35 cellular contexts compared by ENCODE assay signal in the genomic region with DNA sequence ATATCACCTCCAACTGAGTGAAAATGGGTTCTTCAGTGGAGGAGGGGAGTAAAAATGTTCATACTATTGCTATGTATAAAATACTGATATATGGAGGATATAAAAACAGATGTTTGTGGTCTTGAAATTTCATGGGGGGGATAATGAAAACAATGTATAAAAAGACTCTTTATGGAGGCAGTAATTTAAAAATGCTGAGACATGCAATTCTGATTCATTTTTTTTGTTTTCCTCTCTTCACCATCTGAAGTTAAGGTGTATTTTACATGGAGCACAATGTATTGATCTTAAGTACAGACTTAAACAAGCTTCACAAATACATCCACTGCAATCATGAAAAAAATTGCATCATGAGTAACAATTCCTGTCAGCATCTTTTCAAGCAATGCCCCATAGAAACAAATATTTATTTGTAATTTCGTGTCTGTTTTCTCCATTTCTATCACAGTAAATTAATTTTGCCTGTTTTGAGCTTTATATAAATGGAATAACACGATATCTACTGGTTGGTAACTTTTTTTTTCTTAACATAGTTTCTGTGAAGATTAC.
"Had no signal": no experiment of that assay in that cellular context is flagged by ENCODE, and none has a peak within 500 bp of the region (broad histone marks: within the 10 kb centered on the region; RNA-seq: fewer than 3 reads in every experiment).

No MANE protein-coding gene starts in this region.

- H3K4me1 ChIP-seq: ascending aorta, SJSA1 had no signal

- H3K27ac Mint-ChIP-seq: activated CD8-positive, alpha-beta T cell treated with anti-CD3 and anti-CD28 coated beads for 36 hours; activated naive CD8-positive, alpha-beta T cell treated with anti-CD3 and anti-CD28 coated beads for 36 hours; activated T-cell treated with anti-CD3 and anti-CD28 coated beads, Interleukin-2, amount 50 U/mL, for 72 hours; activated T-helper 17 cell treated with anti-CD3 and anti-CD28 coated beads, Interleukin-2, amount 50 U/mL, for 72 hours had no signal

- H3K4me3 Mint-ChIP-seq: activated CD8-positive, alpha-beta T cell treated with anti-CD3 and anti-CD28 coated beads for 36 hours; activated naive CD8-positive, alpha-beta T cell treated with anti-CD3 and anti-CD28 coated beads for 36 hours; activated T-cell treated with anti-CD3 and anti-CD28 coated beads, Interleukin-2, amount 50 U/mL, for 72 hours; activated T-helper 17 cell treated with anti-CD3 and anti-CD28 coated beads, Interleukin-2, amount 50 U/mL, for 72 hours; central memory CD8-positive, alpha-beta T cell had no signal

- H3K4me3 ChIP-seq: ascending aorta, cardiac muscle cell, coronary artery, MG63, SJSA1 had no signal

- ATAC-seq: activated CD8-positive, alpha-beta T cell treated with anti-CD3 and anti-CD28 coated beads for 36 hours; activated T-cell treated with anti-CD3 and anti-CD28 coated beads, Interleukin-2, amount 50 U/mL, for 72 hours; activated T-helper 17 cell treated with anti-CD3 and anti-CD28 coated beads, Interleukin-2, amount 50 U/mL, for 72 hours; Panc1 had no signal

- H3K27me3 Mint-ChIP-seq: activated CD8-positive, alpha-beta T cell treated with anti-CD3 and anti-CD28 coated beads for 36 hours; activated naive CD8-positive, alpha-beta T cell treated with anti-CD3 and anti-CD28 coated beads for 36 hours; activated T-helper 17 cell treated with anti-CD3 and anti-CD28 coated beads, Interleukin-2, amount 50 U/mL, for 72 hours; central memory CD8-positive, alpha-beta T cell had no signal

- H3K36me3 ChIP-seq: ascending aorta, cardiac muscle cell, MG63, SJSA1, WERI-Rb-1 had no signal

- DNase-seq: activated CD4-positive, alpha-beta T cell treated with anti-CD3 and anti-CD28 coated beads for 1 hour; activated CD4-positive, alpha-beta T cell treated with anti-CD3 and anti-CD28 coated beads for 48 hours; activated CD4-positive, alpha-beta T cell treated with anti-CD3 and anti-CD28 coated beads, Interleukin-2, amount 50 U/mL, for 4 hours; activated CD4-positive, CD25-positive, alpha-beta regulatory T cell; activated CD8-positive, alpha-beta T cell treated with anti-CD3 and anti-CD28 coated beads for 36 hours; activated effector memory CD4-positive, alpha-beta T cell treated with anti-CD3 and anti-CD28 coated beads, Interleukin-2, amount 50 U/mL, for 16 hours; activated naive CD4-positive, alpha-beta T cell; activated naive CD4-positive, alpha-beta T cell treated with anti-CD3 and anti-CD28 coated beads, Interleukin-2, amount 50 U/mL, for 16 hours; activated naive CD8-positive, alpha-beta T cell treated with anti-CD3 and anti-CD28 coated beads for 36 hours; activated T-cell treated with anti-CD3 and anti-CD28 coated beads, Interleukin-2, amount 50 U/mL, for 1 hour; activated T-cell treated with anti-CD3 and anti-CD28 coated beads, Interleukin-2, amount 50 U/mL, for 72 hours; amygdala; Kasumi-1; MG63; NCI-H1048; NCI-H1105 treated with DMSO at 0.1 percent for 48 hours; NCI-H1436; NCI-H1694; NCI-H1930; NCI-H2081 treated with DMSO at 0.1 percent for 48 hours; NCI-H2171; NCI-H510A; NCI-H526; NCI-H748 treated with DMSO at 0.1 percent for 48 hours; OCI-M1; SHP77 treated with DMSO at 0.1 percent for 48 hours; T1000; WERI-Rb-1 had no signal

- H3K27me3 ChIP-seq: ascending aorta, cardiac muscle cell, MG63, SJSA1 had no signal

- H3K9me3 Mint-ChIP-seq: activated T-cell treated with anti-CD3 and anti-CD28 coated beads, Interleukin-2, amount 50 U/mL, for 72 hours had no signal

- H3K27ac ChIP-seq: ascending aorta, cardiac muscle cell, coronary artery, SJSA1, WERI-Rb-1 had no signal

- H3K4me1 Mint-ChIP-seq: activated naive CD8-positive, alpha-beta T cell treated with anti-CD3 and anti-CD28 coated beads for 36 hours; activated T-helper 17 cell treated with anti-CD3 and anti-CD28 coated beads, Interleukin-2, amount 50 U/mL, for 72 hours; central memory CD8-positive, alpha-beta T cell had no signal

- H3K9me3 ChIP-seq: ascending aorta, MG63, SJSA1 had no signal

- H3K36me3 Mint-ChIP-seq: activated naive CD8-positive, alpha-beta T cell treated with anti-CD3 and anti-CD28 coated beads for 36 hours had no signal
